ENCODE assay signal across 8 cellular contexts in the genomic region with DNA sequence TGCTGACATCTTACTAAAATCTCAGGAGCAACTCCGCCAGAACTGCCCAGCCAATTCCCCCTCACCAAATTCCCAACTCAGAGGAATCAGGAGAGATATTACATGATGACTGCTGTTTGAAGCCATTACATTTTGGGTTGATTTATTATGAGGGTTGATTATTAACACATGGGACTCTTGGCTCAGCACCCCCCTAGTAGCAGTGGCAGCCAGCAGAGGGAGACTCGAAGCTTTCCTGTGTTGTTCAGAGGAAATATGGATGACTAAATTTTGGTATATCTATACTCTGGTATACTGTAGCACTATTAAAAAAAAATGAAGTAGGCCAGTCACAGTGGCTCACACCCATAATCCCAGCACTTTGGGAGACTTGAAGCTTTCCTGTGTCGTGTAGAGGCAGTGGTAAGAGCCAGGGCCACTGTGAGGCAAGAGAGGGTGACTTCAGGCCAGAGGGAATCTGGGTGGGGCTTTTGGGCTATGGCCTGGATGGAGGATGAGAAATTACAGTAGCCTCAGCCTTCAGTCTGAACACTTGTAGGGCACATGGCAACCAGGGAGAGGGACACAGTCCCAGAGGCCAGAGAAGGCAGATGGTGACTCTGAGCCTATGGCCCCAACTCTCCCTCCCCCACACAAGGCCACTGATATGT.
DNase-seq lines count a peak whose midpoint lies in the region; ATAC-seq and TF ChIP-seq lines count a peak whose summit lies in the region.

No MANE protein-coding gene starts in this region.

- H3K27me3 ChIP-seq in Loucy (ENCODE audit: insufficient read depth, low read length, poor library complexity, severe bottlenecking) (no peaks in the 10 kb centered on the region), thyroid gland (no peaks in the 10 kb centered on the region)
- H3K27me3 ChIP-seq in CD8-positive, alpha-beta memory T cell (ENCODE audit: insufficient read depth, low read length, poor library complexity, severe bottlenecking), result no peaks in the 10 kb centered on the region

- CTCF ChIA-PET in CD8-positive, alpha-beta memory T cell (lab: Charles Lee), result interaction anchor here (0.6 kb wide), 1 partner anchor 10 kb away, joined by 3 read pairs; no protein-coding TSS in a partner anchor

- H3K9me3 Mint-ChIP-seq in chondrocyte (ENCODE audit: low read depth), result no peaks in the 10 kb centered on the region
- no peaks in the 10 kb centered on the region for H3K9me3 Mint-ChIP-seq in progenitor cell of endocrine pancreas (ENCODE audit: low read depth)
- no peaks in the 10 kb centered on the region for H3K9me3 Mint-ChIP-seq in stimulated activated naive CD8-positive, alpha-beta T cell treated with anti-CD3 and anti-CD28 coated beads, Interleukin-15, amount 100 ng/mL, for 72 hours
- peaks cover 0 to 6% (median 0%) of the 10 kb centered on the region in 5 donors for H3K9me3 Mint-ChIP-seq in CD8-positive, alpha-beta memory T cell

- no peak overlapping the region for H2AFZ ChIP-seq in Loucy (ENCODE audit: low read length)

- no peak overlapping the region for H3K9ac ChIP-seq in Loucy (ENCODE audit: low read depth, low read length, poor library complexity, severe bottlenecking)

- no peak overlapping the region for H3K27ac Mint-ChIP-seq in chondrocyte (ENCODE audit: unreplicated experiment)
- H3K27ac Mint-ChIP-seq in progenitor cell of endocrine pancreas, result no peak overlapping the region
- H3K27ac Mint-ChIP-seq in stimulated activated naive CD8-positive, alpha-beta T cell treated with anti-CD3 and anti-CD28 coated beads, Interleukin-15, amount 100 ng/mL, for 72 hours, result no peak overlapping the region
- H3K27ac Mint-ChIP-seq in CD8-positive, alpha-beta memory T cell, result no peak overlapping the region

- no peak for TF ChIP-seq POLR2A in thyroid gland (IDR thresholded peaks at IDR 0.05)

- no peaks in the 10 kb centered on the region for H4K20me1 ChIP-seq in Loucy (ENCODE audit: insufficient read depth, low read length, poor library complexity, severe bottlenecking)

- H3K27ac ChIP-seq in CD8-positive, alpha-beta memory T cell (ENCODE audit: low read depth, low read length), result no peak overlapping the region
- H3K27ac ChIP-seq in thyroid gland, result no peak overlapping the region

- POLR2A ChIA-PET in CD8-positive, alpha-beta memory T cell (lab: Charles Lee), result no interaction called here

- no peaks in the 10 kb centered on the region for H3K79me2 ChIP-seq in Loucy (ENCODE audit: insufficient read depth, low read length)

- peaks cover 17% of the 10 kb centered on the region for H3K27me3 Mint-ChIP-seq in chondrocyte (ENCODE audit: low read depth)
- peaks cover 19% of the 10 kb centered on the region for H3K27me3 Mint-ChIP-seq in progenitor cell of endocrine pancreas
- peaks cover 48% of the 10 kb centered on the region for H3K27me3 Mint-ChIP-seq in stimulated activated naive CD8-positive, alpha-beta T cell treated with anti-CD3 and anti-CD28 coated beads, Interleukin-15, amount 100 ng/mL, for 72 hours
- peaks cover 6 to 14% of the 10 kb centered on the region in 2 donors for H3K27me3 Mint-ChIP-seq in CD8-positive, alpha-beta memory T cell

- DNase-seq in NCI-H82 (lab: John Stamatoyannopoulos, UW) (peak; percentile 39), NCI-H82 treated with DMSO at 0.1 percent for 48 hours (lab: John Stamatoyannopoulos, UW; ENCODE audit: unreplicated experiment) (no peak), chondrocyte (ENCODE audit: low spot score) (no peak), progenitor cell of endocrine pancreas (ENCODE audit: low spot score, unreplicated experiment) (no peak), thyroid gland (no peak)
- DNase-seq in stimulated activated naive CD8-positive, alpha-beta T cell treated with anti-CD3 and anti-CD28 coated beads, Interleukin-15, amount 100 ng/mL, for 72 hours, result no peak
- no peak for DNase-seq in CD8-positive, alpha-beta memory T cell

- H3K4me1 Mint-ChIP-seq in chondrocyte (ENCODE audit: low read depth) (no peaks in the 10 kb centered on the region), progenitor cell of endocrine pancreas (ENCODE audit: low read depth) (no peaks in the 10 kb centered on the region)
- peaks cover 8% of the 10 kb centered on the region for H3K4me1 Mint-ChIP-seq in stimulated activated naive CD8-positive, alpha-beta T cell treated with anti-CD3 and anti-CD28 coated beads, Interleukin-15, amount 100 ng/mL, for 72 hours
- H3K4me1 Mint-ChIP-seq in CD8-positive, alpha-beta memory T cell, result peaks cover 3 to 8% (median 5%) of the 10 kb centered on the region in 3 donors

- H3K9me3 ChIP-seq in Loucy (ENCODE audit: insufficient read depth, low read depth, low read length) (no peaks in the 10 kb centered on the region), thyroid gland (no peaks in the 10 kb centered on the region)
- H3K9me3 ChIP-seq in CD8-positive, alpha-beta memory T cell (ENCODE audit: low read length), result no peaks in the 10 kb centered on the region

- H3K4me3 ChIP-seq in Loucy (ENCODE audit: low read length, poor library complexity, severe bottlenecking) (no peak overlapping the region), thyroid gland (replicated peaks in 1 of 3) (no peak overlapping the region)
- H3K4me3 ChIP-seq in CD8-positive, alpha-beta memory T cell (ENCODE audit: low read length), result no peak overlapping the region

- no peak overlapping the region for H3K4me2 ChIP-seq in Loucy (ENCODE audit: low read depth, low read length, poor library complexity, severe bottlenecking)

- TF ChIP-seq CTCF in Loucy (conservative IDR thresholded peaks at IDR 0.05; ENCODE audit: low read length) (peak; percentile 61), chondrocyte (IDR thresholded peaks at IDR 0.05) (peak; percentile 70), progenitor cell of endocrine pancreas (IDR thresholded peaks at IDR 0.05; ENCODE audit: unreplicated experiment) (peak; percentile 36), thyroid gland (IDR thresholded peaks at IDR 0.05) (no peak)

- intact Hi-C loops in thyroid gland (cut with DNase I), result no loop called here

- no peaks in the 10 kb centered on the region for H3K9me2 ChIP-seq in Loucy (replicated peaks; ENCODE audit: low read depth, low read length)

- ATAC-seq in stimulated activated naive CD8-positive, alpha-beta T cell treated with anti-CD3 and anti-CD28 coated beads, Interleukin-15, amount 100 ng/mL, for 72 hours, result no peak

- H3K36me3 Mint-ChIP-seq in chondrocyte (ENCODE audit: low read depth) (no peaks in the 10 kb centered on the region), progenitor cell of endocrine pancreas (ENCODE audit: insufficient read depth) (no peaks in the 10 kb centered on the region)
- no peaks in the 10 kb centered on the region for H3K36me3 Mint-ChIP-seq in CD8-positive, alpha-beta memory T cell

- no peaks in the 10 kb centered on the region for H3F3A ChIP-seq in Loucy (ENCODE audit: low read depth)

- H3K36me3 ChIP-seq in Loucy (ENCODE audit: insufficient read depth, low read length) (no peaks in the 10 kb centered on the region), thyroid gland (no peaks in the 10 kb centered on the region)
- H3K36me3 ChIP-seq in CD8-positive, alpha-beta memory T cell (ENCODE audit: insufficient read depth, low read length), result no peaks in the 10 kb centered on the region

- H3K4me3 Mint-ChIP-seq in chondrocyte (ENCODE audit: unreplicated experiment) (no peak overlapping the region), progenitor cell of endocrine pancreas (ENCODE audit: low read depth) (no peak overlapping the region)
- H3K4me3 Mint-ChIP-seq in stimulated activated naive CD8-positive, alpha-beta T cell treated with anti-CD3 and anti-CD28 coated beads, Interleukin-15, amount 100 ng/mL, for 72 hours, result no peak overlapping the region
- H3K4me3 Mint-ChIP-seq in CD8-positive, alpha-beta memory T cell, result no peak overlapping the region

- WGBS in thyroid gland, 2 donors, result 49 to 68% methylated on average over 3 of the region's 3 CpGs

- H3K4me1 ChIP-seq in Loucy (ENCODE audit: insufficient read depth, low read length, poor library complexity, severe bottlenecking), result no peaks in the 10 kb centered on the region
- H3K4me1 ChIP-seq in CD8-positive, alpha-beta memory T cell (ENCODE audit: insufficient read depth, low read length), result peaks cover 4% of the 10 kb centered on the region
- H3K4me1 ChIP-seq in thyroid gland, result no peaks in the 10 kb centered on the region

Comparison
In these comparisons a context has a peak if more than half of its experiments do, and no peak if none do; other contexts are left out.
1. CTCF ChIP-seq: peak in Loucy (single experiment), chondrocyte (single experiment) and progenitor cell of endocrine pancreas (single experiment); none in thyroid gland (0 of 6).